ENCODE assay signal across 20 cellular contexts in the genomic region with DNA sequence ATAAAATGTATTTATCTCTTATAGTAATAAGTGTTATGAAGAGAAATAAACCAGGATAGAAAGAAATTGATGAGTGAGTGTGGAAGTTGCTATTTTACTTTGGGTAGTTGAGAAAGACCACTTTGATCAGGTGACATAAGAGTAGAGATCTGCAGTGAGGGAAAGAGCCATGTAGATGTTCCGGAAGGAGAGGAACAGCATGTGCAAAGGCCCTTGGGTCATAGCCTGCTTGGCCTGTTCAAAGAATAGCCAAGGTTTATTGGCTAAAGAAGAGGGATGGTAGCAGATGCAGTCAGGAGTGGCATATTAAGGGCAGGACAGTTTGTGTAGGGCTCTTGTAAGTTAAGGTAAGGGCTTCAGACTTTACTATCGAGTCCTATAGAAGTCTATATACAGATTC. TPM values are rescaled to one million over a fixed set of nuclear protein-coding genes. Genes with fewer than 3 reads are reported as not detected.
DNase-seq lines count a peak whose midpoint lies in the region; ATAC-seq and TF ChIP-seq lines count a peak whose summit lies in the region.
"Had no signal": no experiment of that assay in that cellular context is flagged by ENCODE, and none has a peak within 500 bp of the region (broad histone marks: within the 10 kb centered on the region; RNA-seq: fewer than 3 reads in every experiment).

No MANE protein-coding gene starts in this region.

- no peaks in the 10 kb centered on the region for H3K27me3 Mint-ChIP-seq in activated T-cell treated with anti-CD3 and anti-CD28 coated beads, Interleukin-2, amount 50 U/mL, for 4 hours (ENCODE audit: low read depth)

- TF ChIP-seq CTCF in OCI-LY7 (conservative IDR thresholded peaks at IDR 0.05; ENCODE audit: low read length) = no peak
- no peak for TF ChIP-seq CTCF in uterus (IDR thresholded peaks at IDR 0.05)

- no peaks in the 10 kb centered on the region for H3K9me3 Mint-ChIP-seq in activated T-cell treated with anti-CD3 and anti-CD28 coated beads, Interleukin-2, amount 50 U/mL, for 4 hours
- H3K9me3 Mint-ChIP-seq in stimulated activated effector memory CD8-positive, alpha-beta T cell treated with anti-CD3 and anti-CD28 coated beads, Interleukin-12 subunit alpha, Interleukin-12 subunit beta, amount 100 ng/mL, for 72 hours = no peaks in the 10 kb centered on the region
- H3K9me3 Mint-ChIP-seq: activated T-helper 2 cell treated with anti-CD3 and anti-CD28 coated beads, Interferon-gamma antibody, Interleukin-2, Interleukin-4, amounts not matched to agents 10 μg/mL and 5 μg/mL and 100 μg/mL, durations not matched to agents 14 hours and 24 hours and 36 hours had no signal

- peaks cover 41% of the 10 kb centered on the region for H3K4me1 Mint-ChIP-seq in activated T-cell treated with anti-CD3 and anti-CD28 coated beads, Interleukin-2, amount 50 U/mL, for 4 hours (ENCODE audit: low read depth)
- H3K4me1 Mint-ChIP-seq in stimulated activated effector memory CD8-positive, alpha-beta T cell treated with anti-CD3 and anti-CD28 coated beads, Interleukin-12 subunit alpha, Interleukin-12 subunit beta, amount 100 ng/mL, for 72 hours = peaks cover 32% of the 10 kb centered on the region

- POLR2A ChIA-PET in OCI-LY7 (lab: Charles Lee) = no interaction called here

- no peak overlapping the region for H2AFZ ChIP-seq in OCI-LY7 (ENCODE audit: low read length)
- H2AFZ ChIP-seq: parathyroid adenoma had no signal

- H3K4me1 ChIP-seq in OCI-LY7 (ENCODE audit: insufficient read depth, low read length, poor library complexity, severe bottlenecking) (peaks cover 35% of the 10 kb centered on the region), uterus (no peaks in the 10 kb centered on the region)
- peaks cover 12% of the 10 kb centered on the region for H3K4me1 ChIP-seq in effector memory CD4-positive, alpha-beta T cell (ENCODE audit: control insufficient read depth, insufficient read depth, low read length, poor library complexity, severe bottlenecking)

- DNase-seq in activated T-cell treated with anti-CD3 and anti-CD28 coated beads, Interleukin-2, amount 50 U/mL, for 4 hours = no peak
- DNase-seq in activated T-cell treated with anti-CD3 and anti-CD28 coated beads for 4 hours (no peak), OCI-LY7 (ENCODE audit: low spot score) (no peak), DMS 273 treated with DMSO at 0.1 percent for 48 hours (lab: John Stamatoyannopoulos, UW) (no peak), uterus (no peak)
- no peak for DNase-seq in effector memory CD4-positive, alpha-beta T cell
- no peak for DNase-seq in stimulated activated effector memory CD8-positive, alpha-beta T cell treated with anti-CD3 and anti-CD28 coated beads, Interleukin-12 subunit alpha, Interleukin-12 subunit beta, amount 100 ng/mL, for 72 hours (ENCODE audit: low spot score in 2 of 2)
- DNase-seq: brain microvascular endothelial cell; dorsolateral prefrontal cortex; GDM1; hippocampal formation; NCI-H1092; NCI-H2171 treated with DMSO at 0.1 percent for 48 hours; NK-92 treated with Interleukin-12 subunit alpha and Interleukin-12 subunit beta, amount 100 ng/mL, for 24 hours had no signal

- no peaks in the 10 kb centered on the region for H3K27me3 ChIP-seq in effector memory CD4-positive, alpha-beta T cell (replicated peaks; ENCODE audit: control insufficient read depth, insufficient read depth, low read length, poor library complexity, severe bottlenecking)
- H3K27me3 ChIP-seq in uterus = no peaks in the 10 kb centered on the region
- H3K27me3 ChIP-seq: brain microvascular endothelial cell, dorsolateral prefrontal cortex had no signal

- no peak overlapping the region for H3K27ac ChIP-seq in OCI-LY7 (ENCODE audit: low read depth, low read length, poor library complexity, severe bottlenecking)
- peak overlapping the region; percentile 27 for H3K27ac ChIP-seq in effector memory CD4-positive, alpha-beta T cell (ENCODE audit: insufficient read depth, low read length, poor library complexity, severe bottlenecking)
- no peak overlapping the region for H3K27ac ChIP-seq in uterus
- H3K27ac ChIP-seq: brain microvascular endothelial cell, dorsolateral prefrontal cortex, parathyroid adenoma, skin epidermis had no signal

- H3K4me3 ChIP-seq in OCI-LY7 (ENCODE audit: low read depth, low read length, poor library complexity, severe bottlenecking) (no peak overlapping the region), uterus (no peak overlapping the region)
- H3K4me3 ChIP-seq in effector memory CD4-positive, alpha-beta T cell (ENCODE audit: insufficient read depth, low read depth, low read length, poor library complexity, severe bottlenecking) = no peak overlapping the region
- H3K4me3 ChIP-seq: dorsolateral prefrontal cortex, skin epidermis had no signal

- CTCF ChIA-PET in OCI-LY7 (lab: Charles Lee; ENCODE audit: unreplicated experiment) = no interaction called here

- H3K27ac Mint-ChIP-seq in stimulated activated effector memory CD8-positive, alpha-beta T cell treated with anti-CD3 and anti-CD28 coated beads, Interleukin-12 subunit alpha, Interleukin-12 subunit beta, amount 100 ng/mL, for 72 hours = peak overlapping the region; percentile 60
- H3K27ac Mint-ChIP-seq: activated T-helper 2 cell treated with anti-CD3 and anti-CD28 coated beads, Interferon-gamma antibody, Interleukin-2, Interleukin-4, amounts not matched to agents 10 μg/mL and 5 μg/mL and 100 μg/mL, durations not matched to agents 14 hours and 24 hours and 36 hours had no signal

- intact Hi-C loops in OCI-LY7 (cut with micrococcal nuclease; ENCODE audit: unreplicated experiment) (no loop called here), uterus (cut with DNase I; ENCODE audit: low total_unique reads) (no loop called here)

- H4K20me1 ChIP-seq in OCI-LY7 (ENCODE audit: insufficient read depth, low read length) = peaks cover 33% of the 10 kb centered on the region

- H3K36me3 Mint-ChIP-seq in activated T-cell treated with anti-CD3 and anti-CD28 coated beads, Interleukin-2, amount 50 U/mL, for 4 hours (ENCODE audit: insufficient read depth) = peaks cover 44% of the 10 kb centered on the region
- H3K36me3 Mint-ChIP-seq in stimulated activated effector memory CD8-positive, alpha-beta T cell treated with anti-CD3 and anti-CD28 coated beads, Interleukin-12 subunit alpha, Interleukin-12 subunit beta, amount 100 ng/mL, for 72 hours = peaks cover 89% of the 10 kb centered on the region

- no peak for TF ChIP-seq POLR2A in GM18505 (IDR thresholded peaks at IDR 0.05; ENCODE audit: borderline replicate concordance, extremely low read depth, insufficient read depth, insufficient read length)
- TF ChIP-seq POLR2A in uterus (IDR thresholded peaks at IDR 0.05) = no peak

- peak overlapping the region; percentile 60 for H3K4me3 Mint-ChIP-seq in activated T-cell treated with anti-CD3 and anti-CD28 coated beads, Interleukin-2, amount 50 U/mL, for 4 hours
- no peak overlapping the region for H3K4me3 Mint-ChIP-seq in stimulated activated effector memory CD8-positive, alpha-beta T cell treated with anti-CD3 and anti-CD28 coated beads, Interleukin-12 subunit alpha, Interleukin-12 subunit beta, amount 100 ng/mL, for 72 hours

- peak overlapping the region; percentile 93; the same call in 1 of the 2 replicates for H3K4me2 ChIP-seq in OCI-LY7 (ENCODE audit: low read length)

- BruUV-seq in OCI-LY7 (replicated peaks; lab: Mats Ljungman, UMichigan) = no TSS peak

- no peaks in the 10 kb centered on the region for H3K9me2 ChIP-seq in OCI-LY7 (ENCODE audit: insufficient read depth, low read length)

- H3K36me3 ChIP-seq in OCI-LY7 (ENCODE audit: insufficient read depth, low read length) = peaks cover 78% of the 10 kb centered on the region
- H3K36me3 ChIP-seq in effector memory CD4-positive, alpha-beta T cell (ENCODE audit: control insufficient read depth, insufficient read depth, low read length) = peaks cover 41% of the 10 kb centered on the region
- H3K36me3 ChIP-seq in uterus = no peaks in the 10 kb centered on the region

- H3K9me3 ChIP-seq in OCI-LY7 (ENCODE audit: low read length) (no peaks in the 10 kb centered on the region), uterus (no peaks in the 10 kb centered on the region)
- H3K9me3 ChIP-seq in effector memory CD4-positive, alpha-beta T cell (ENCODE audit: control insufficient read depth, low read length) = no peaks in the 10 kb centered on the region

- ATAC-seq in activated T-cell treated with anti-CD3 and anti-CD28 coated beads, Interleukin-2, amount 50 U/mL, for 4 hours = no peak
- no peak for ATAC-seq in stimulated activated effector memory CD8-positive, alpha-beta T cell treated with anti-CD3 and anti-CD28 coated beads, Interleukin-12 subunit alpha, Interleukin-12 subunit beta, amount 100 ng/mL, for 72 hours
- ATAC-seq in GM18505 (IDR thresholded peaks at IDR 0.05; ENCODE audit: unreplicated experiment) = no peak
- ATAC-seq: HCT116, Right ventricle myocardium inferior had no signal

- peaks cover 66% of the 10 kb centered on the region for H3K79me2 ChIP-seq in OCI-LY7 (ENCODE audit: insufficient read depth, low read depth, low read length)

RNA-seq across cellular contexts. Expression of gene BTF3, which starts 3.2 kb away (rescaled TPM):
- 1,000 to 10,000 TPM in 2 of 3 donors, 100 to 1,000 TPM in 1; 967 to 1,090 (median 1,019) TPM for total RNA-seq in activated T-cell treated with anti-CD3 and anti-CD28 coated beads, Interleukin-2, amount 50 U/mL, for 4 hours
- total RNA-seq in OCI-LY7 (2014; rRNA removed; shearing (Covaris generic)) = 350 and 372 TPM in 2 replicates
- total RNA-seq in OCI-LY7 (2022) (736 and 805 TPM in 2 replicates), uterus (100 to 1,000 TPM; 247 to 690 (median 555) TPM)

RNA-seq across cellular contexts. Expression of gene FOXD1, which starts 52.8 kb away (rescaled TPM):
- under 1 TPM in 1 of 3 donors, not detected in 2; 0.13 TPM for total RNA-seq in activated T-cell treated with anti-CD3 and anti-CD28 coated beads, Interleukin-2, amount 50 U/mL, for 4 hours
- total RNA-seq in OCI-LY7 (2014; rRNA removed; shearing (Covaris generic)) = 0.75 and 1.5 TPM in 2 replicates
- total RNA-seq in OCI-LY7 (2022) (4.7 and 5.6 TPM in 2 replicates), uterus (1 to 10 TPM in 1 of 4 donors, under 1 TPM in 1, not detected in 2; 0.28 to 1.3 TPM)
- total RNA-seq: Right ventricle myocardium inferior had no signal
